ENCODE assay signal across 1 cellular context in the genomic region with DNA sequence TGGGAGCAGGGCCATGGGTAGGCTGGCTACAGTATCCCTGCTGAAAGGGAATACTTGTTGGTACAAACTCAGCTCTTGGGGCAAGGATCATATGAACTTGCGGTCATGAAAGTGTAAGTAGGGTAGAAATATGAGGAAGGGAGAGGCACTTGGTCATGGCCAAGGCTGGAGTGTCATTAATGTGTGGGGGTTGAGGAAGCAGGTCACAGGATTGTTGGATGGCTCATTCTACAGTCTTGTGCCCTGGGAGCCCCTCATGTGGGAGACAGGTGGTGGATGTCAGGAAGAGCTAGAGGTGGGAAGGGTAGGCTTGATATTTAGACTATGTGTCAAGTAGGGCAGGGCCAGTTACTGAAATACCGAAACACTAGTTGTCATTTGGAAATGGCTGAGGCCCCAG.
TF ChIP-seq lines count a peak whose summit lies in the region.

No MANE protein-coding gene starts in this region.

TF ChIP-seq in HepG2, 621 proteins besides CTCF, POLR2A, EP300 and RAD21 (continued from another document):
- TF ChIP-seq ZBTB40 (IDR thresholded peaks at IDR 0.05), result no peak
- no peak for TF ChIP-seq ZBTB40 (CRISPR knock-in tag; IDR thresholded peaks at IDR 0.05)
- no peak for TF ChIP-seq SPEN (CRISPR knock-in tag; IDR thresholded peaks at IDR 0.05; ENCODE audit: low read depth)
- no peak for TF ChIP-seq ZNF746 (CRISPR knock-in tag; IDR thresholded peaks at IDR 0.05)
- TF ChIP-seq PAWR (CRISPR knock-in tag; IDR thresholded peaks at IDR 0.05; ENCODE audit: borderline replicate concordance), result no peak
- TF ChIP-seq SRF (IDR thresholded peaks at IDR 0.05; ENCODE audit: low read depth, low read length), result no peak
- TF ChIP-seq ZNF644 (CRISPR knock-in tag; IDR thresholded peaks at IDR 0.05; ENCODE audit: low read depth), result no peak
- TF ChIP-seq NPAS2 (CRISPR knock-in tag; IDR thresholded peaks at IDR 0.05; ENCODE audit: borderline replicate concordance), result no peak
- no peak for TF ChIP-seq ZNF3 (CRISPR knock-in tag; IDR thresholded peaks at IDR 0.05)
- no peak for TF ChIP-seq ZNF569 (CRISPR knock-in tag; IDR thresholded peaks at IDR 0.05; ENCODE audit: borderline replicate concordance)
